ENCODE assay signal across 9 cellular contexts in the genomic region with DNA sequence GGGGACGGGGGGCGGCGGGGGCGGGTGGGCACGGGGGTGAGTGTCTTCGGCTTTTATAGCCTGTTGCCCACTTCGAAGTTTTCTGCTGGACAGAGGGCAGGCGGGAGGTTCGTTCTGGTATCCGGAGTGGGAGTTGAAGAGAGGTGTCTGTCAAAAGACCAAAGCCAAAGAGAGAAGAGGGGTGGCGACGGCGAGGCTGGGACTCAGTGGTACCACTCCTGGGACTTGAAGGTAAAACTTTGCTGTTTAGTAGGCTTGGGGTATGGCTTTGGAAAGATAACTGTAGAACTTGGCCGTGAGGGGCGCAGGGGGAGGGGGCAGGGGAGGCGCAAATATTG.
DNase-seq lines count a peak whose midpoint lies in the region; ATAC-seq and TF ChIP-seq lines count a peak whose summit lies in the region.
"Had no signal": no experiment of that assay in that cellular context is flagged by ENCODE, and none has a peak within 500 bp of the region (broad histone marks: within the 10 kb centered on the region; RNA-seq: fewer than 3 reads in every experiment).

No MANE protein-coding gene starts in this region.

- intact Hi-C loops in activated CD4-positive, alpha-beta T cell treated with anti-CD3 and anti-CD28 coated beads for 36 hours (cut with DNase I, micrococcal nuclease) = no loop called here
- intact Hi-C loops in dorsolateral prefrontal cortex (cut with DNase I) = loop anchor here (5.0 to 10.0 kb wide), 3 partner anchors 272 to 290 kb away; a partner anchor contains a TSS

- H3K23ac ChIP-seq in mesendoderm (ENCODE audit: low read length) = no peak overlapping the region

- peak overlapping the region; percentile 14 for H3K4me2 ChIP-seq in mesendoderm (ENCODE audit: low read length)

- H3K36me3 ChIP-seq in mesendoderm (ENCODE audit: control insufficient read depth, insufficient read depth, low read length) = no peaks in the 10 kb centered on the region
- H3K36me3 ChIP-seq in urinary bladder (ENCODE audit: insufficient read depth) = no peaks in the 10 kb centered on the region

- H3K79me2 ChIP-seq in mesendoderm (ENCODE audit: control insufficient read depth, insufficient read depth, low read length) = peaks cover 25% of the 10 kb centered on the region

- H3K4me3 Mint-ChIP-seq in activated CD4-positive, alpha-beta T cell treated with anti-CD3 and anti-CD28 coated beads for 36 hours = no peak overlapping the region
- no peak overlapping the region for H3K4me3 Mint-ChIP-seq in stimulated activated effector memory CD8-positive, alpha-beta T cell treated with anti-CD3 and anti-CD28 coated beads, Interleukin-12 subunit alpha, Interleukin-12 subunit beta, amount 100 ng/mL, for 72 hours

- no peak for ATAC-seq in activated CD4-positive, alpha-beta T cell treated with anti-CD3 and anti-CD28 coated beads for 36 hours
- ATAC-seq in stimulated activated effector memory CD8-positive, alpha-beta T cell treated with anti-CD3 and anti-CD28 coated beads, Interleukin-12 subunit alpha, Interleukin-12 subunit beta, amount 100 ng/mL, for 72 hours = no peak

- H2BK15ac ChIP-seq in mesendoderm (replicated peaks; ENCODE audit: low read depth) = no peak overlapping the region

- H3K9ac ChIP-seq in mesendoderm (ENCODE audit: low read length) = peak overlapping the region; percentile 41

- no peak overlapping the region for H2BK120ac ChIP-seq in mesendoderm (ENCODE audit: low read depth, low read length)

- H4K8ac ChIP-seq in mesendoderm (ENCODE audit: low read depth, low read length) = no peak overlapping the region

- H3K27ac Mint-ChIP-seq in activated CD4-positive, alpha-beta T cell treated with anti-CD3 and anti-CD28 coated beads for 36 hours = no peak overlapping the region
- no peak overlapping the region for H3K27ac Mint-ChIP-seq in stimulated activated effector memory CD8-positive, alpha-beta T cell treated with anti-CD3 and anti-CD28 coated beads, Interleukin-12 subunit alpha, Interleukin-12 subunit beta, amount 100 ng/mL, for 72 hours

- H3K9me3 Mint-ChIP-seq in activated CD4-positive, alpha-beta T cell treated with anti-CD3 and anti-CD28 coated beads for 36 hours (ENCODE audit: low read depth) = no peaks in the 10 kb centered on the region
- peaks cover 2% of the 10 kb centered on the region for H3K9me3 Mint-ChIP-seq in stimulated activated effector memory CD8-positive, alpha-beta T cell treated with anti-CD3 and anti-CD28 coated beads, Interleukin-12 subunit alpha, Interleukin-12 subunit beta, amount 100 ng/mL, for 72 hours

- H3K79me1 ChIP-seq in mesendoderm (ENCODE audit: low read length) = no peaks in the 10 kb centered on the region

- H3K4me3 ChIP-seq in dorsolateral prefrontal cortex (peak overlapping the region; percentile 38 to 83 (median 70)), mesendoderm (ENCODE audit: low read length) (peak overlapping the region; percentile 48), urinary bladder (ENCODE audit: low read depth, low read length) (peak overlapping the region; percentile 60)

- H2BK5ac ChIP-seq in mesendoderm (ENCODE audit: low read length) = no peak overlapping the region

- no peak overlapping the region for H2AK5ac ChIP-seq in mesendoderm (ENCODE audit: low read length)

- peaks cover 32% of the 10 kb centered on the region for H3K27me3 Mint-ChIP-seq in activated CD4-positive, alpha-beta T cell treated with anti-CD3 and anti-CD28 coated beads for 36 hours

- H3K4ac ChIP-seq in mesendoderm (ENCODE audit: low read depth, low read length) = peak overlapping the region; percentile 4

- POLR2A ChIA-PET in activated CD4-positive, alpha-beta T cell treated with anti-CD3 and anti-CD28 coated beads for 36 hours (lab: Charles Lee) = no interaction called here

- H3K36me3 Mint-ChIP-seq in activated CD4-positive, alpha-beta T cell treated with anti-CD3 and anti-CD28 coated beads for 36 hours (ENCODE audit: low read depth) = no peaks in the 10 kb centered on the region
- no peaks in the 10 kb centered on the region for H3K36me3 Mint-ChIP-seq in stimulated activated effector memory CD8-positive, alpha-beta T cell treated with anti-CD3 and anti-CD28 coated beads, Interleukin-12 subunit alpha, Interleukin-12 subunit beta, amount 100 ng/mL, for 72 hours

- CTCF ChIA-PET in activated CD4-positive, alpha-beta T cell treated with anti-CD3 and anti-CD28 coated beads for 36 hours (lab: Charles Lee) = no interaction called here

- H3K27ac ChIP-seq in dorsolateral prefrontal cortex (peak overlapping the region in 48 of 59 donors; percentile 20 to 91 (median 74)), mesendoderm (ENCODE audit: low read depth, low read length) (no peak overlapping the region), urinary bladder (ENCODE audit: low read depth) (no peak overlapping the region)

- peaks cover 3% of the 10 kb centered on the region for H3K4me1 Mint-ChIP-seq in activated CD4-positive, alpha-beta T cell treated with anti-CD3 and anti-CD28 coated beads for 36 hours
- H3K4me1 Mint-ChIP-seq in stimulated activated effector memory CD8-positive, alpha-beta T cell treated with anti-CD3 and anti-CD28 coated beads, Interleukin-12 subunit alpha, Interleukin-12 subunit beta, amount 100 ng/mL, for 72 hours = no peaks in the 10 kb centered on the region

- H3K4me1 ChIP-seq in mesendoderm (ENCODE audit: control insufficient read depth, low read depth, low read length) (no peaks in the 10 kb centered on the region), urinary bladder (ENCODE audit: insufficient read depth) (no peaks in the 10 kb centered on the region)

- WGBS in mesendoderm (ENCODE audit: extremely low coverage, insufficient coverage, low lambda C conversion rate) = no CpG with 5 or more reads among the region's 16 CpGs
- 6% methylated on average over 16 of the region's 16 CpGs for WGBS in urinary bladder

- H4K5ac ChIP-seq in mesendoderm (ENCODE audit: low read length) = no peak overlapping the region

- peak overlapping the region; percentile 93 for H3K18ac ChIP-seq in mesendoderm (ENCODE audit: low read length)

- TF ChIP-seq CTCF in dorsolateral prefrontal cortex (IDR thresholded peaks at IDR 0.05 in 54 of 56, conservative IDR thresholded peaks at IDR 0.05 in 2 of 56; ENCODE audit: low read depth in 1 of 56, partially characterized antibody in 56 of 56) = no peak

- H3K56ac ChIP-seq in mesendoderm (ENCODE audit: low read length) = peak overlapping the region; percentile 89

- DNase-seq in activated CD4-positive, alpha-beta T cell treated with anti-CD3 and anti-CD28 coated beads for 36 hours = peak; percentile 4
- DNase-seq in activated CD4-positive, alpha-beta T cell treated with anti-CD3 and anti-CD28 coated beads for 1 hour = no peak
- DNase-seq in dorsolateral prefrontal cortex (peak in 8 of 10 donors; percentile 5 to 52 (median 45)), mesendoderm (peak; percentile 59), ureter (ENCODE audit: low spot score) (no peak)
- DNase-seq in stimulated activated effector memory CD8-positive, alpha-beta T cell treated with anti-CD3 and anti-CD28 coated beads, Interleukin-12 subunit alpha, Interleukin-12 subunit beta, amount 100 ng/mL, for 72 hours (ENCODE audit: low spot score in 2 of 2) = no peak
- no peak for DNase-seq in effector CD8-positive, alpha-beta T cell (lab: John Stamatoyannopoulos, UW)
- DNase-seq: activated CD4-positive, alpha-beta T cell treated with anti-CD3 and anti-CD28 coated beads for 4 hours had no signal

- H3K27me3 ChIP-seq in dorsolateral prefrontal cortex = no peaks in the 10 kb centered on the region
- H3K27me3 ChIP-seq in mesendoderm (ENCODE audit: insufficient read depth, low read length, poor library complexity) = no peaks in the 10 kb centered on the region

Comparison
In these comparisons a context has a peak if more than half of its experiments do, and no peak if none do; other contexts are left out.
1. DNase-seq: peak in activated CD4-positive, alpha-beta T cell treated with anti-CD3 and anti-CD28 coated beads for 36 hours (single experiment), dorsolateral prefrontal cortex (8 of 10) and mesendoderm (single experiment); none in activated CD4-positive, alpha-beta T cell treated with anti-CD3 and anti-CD28 coated beads for 1 hour (single experiment), stimulated activated effector memory CD8-positive, alpha-beta T cell treated with anti-CD3 and anti-CD28 coated beads, Interleukin-12 subunit alpha, Interleukin-12 subunit beta, amount 100 ng/mL, for 72 hours (0 of 2), ureter (single experiment) and effector CD8-positive, alpha-beta T cell (single experiment).
2. H3K27ac ChIP-seq: peak in dorsolateral prefrontal cortex (48 of 59); none in mesendoderm (single experiment) and urinary bladder (single experiment).
3. intact Hi-C loops: an anchor here in dorsolateral prefrontal cortex (5.0 to 10.0 kb wide); none called in activated CD4-positive, alpha-beta T cell treated with anti-CD3 and anti-CD28 coated beads for 36 hours.
4. Peak in every context shown above with its lines, with median percentiles within 50 percentile points of each other: H3K4me3 ChIP-seq.